In the genomic region with DNA sequence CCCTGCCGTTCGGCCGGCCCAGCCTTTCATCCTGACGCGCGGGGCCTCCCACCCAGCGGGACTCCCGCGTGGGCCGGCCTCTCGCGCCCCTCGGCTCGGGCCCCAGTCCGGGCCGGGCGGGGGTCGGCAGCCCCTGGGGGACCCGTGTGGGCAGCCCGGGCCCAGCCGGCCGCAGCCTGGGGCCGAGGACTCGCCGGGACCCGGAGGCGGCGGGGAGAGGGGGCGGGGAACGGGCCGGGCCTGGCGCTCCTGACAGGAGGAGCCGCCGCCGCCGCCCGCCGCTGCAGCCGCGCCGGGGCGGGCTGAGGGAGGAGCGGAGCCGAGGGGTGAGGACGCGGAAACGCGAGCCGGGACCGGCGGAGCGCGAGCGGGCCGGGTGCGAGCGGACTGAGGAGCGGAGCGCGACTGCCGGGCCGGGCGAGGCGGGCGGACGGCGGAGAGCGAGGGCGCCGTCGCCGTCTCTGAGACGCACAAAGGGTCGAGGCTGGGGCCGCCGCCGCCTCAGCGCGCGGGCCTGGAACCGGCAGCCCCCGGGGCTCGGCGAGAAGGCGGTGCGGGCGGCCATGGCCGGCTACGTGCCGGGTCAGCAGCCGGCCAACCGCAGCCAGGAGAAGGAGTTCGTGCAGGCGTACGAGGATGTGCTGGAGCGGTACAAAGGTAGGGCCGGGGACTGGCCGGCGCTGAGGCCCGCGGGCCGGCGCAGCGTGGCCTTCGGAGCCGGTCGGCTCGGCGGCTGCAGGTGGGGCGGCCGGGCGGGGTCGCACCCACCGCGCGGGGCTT, we compare ENCODE assay signal across 1 cellular context.
A peak's percentile ranks its signal among the peaks of the same experiment; 100 is the strongest.
TF ChIP-seq lines count a peak whose summit lies in the region.

No MANE protein-coding gene starts in this region.

TF ChIP-seq in K562, 482 proteins besides CTCF, POLR2A, EP300 and RAD21 (continued from another document and continues in another):
- TF ChIP-seq, protein P1, sequence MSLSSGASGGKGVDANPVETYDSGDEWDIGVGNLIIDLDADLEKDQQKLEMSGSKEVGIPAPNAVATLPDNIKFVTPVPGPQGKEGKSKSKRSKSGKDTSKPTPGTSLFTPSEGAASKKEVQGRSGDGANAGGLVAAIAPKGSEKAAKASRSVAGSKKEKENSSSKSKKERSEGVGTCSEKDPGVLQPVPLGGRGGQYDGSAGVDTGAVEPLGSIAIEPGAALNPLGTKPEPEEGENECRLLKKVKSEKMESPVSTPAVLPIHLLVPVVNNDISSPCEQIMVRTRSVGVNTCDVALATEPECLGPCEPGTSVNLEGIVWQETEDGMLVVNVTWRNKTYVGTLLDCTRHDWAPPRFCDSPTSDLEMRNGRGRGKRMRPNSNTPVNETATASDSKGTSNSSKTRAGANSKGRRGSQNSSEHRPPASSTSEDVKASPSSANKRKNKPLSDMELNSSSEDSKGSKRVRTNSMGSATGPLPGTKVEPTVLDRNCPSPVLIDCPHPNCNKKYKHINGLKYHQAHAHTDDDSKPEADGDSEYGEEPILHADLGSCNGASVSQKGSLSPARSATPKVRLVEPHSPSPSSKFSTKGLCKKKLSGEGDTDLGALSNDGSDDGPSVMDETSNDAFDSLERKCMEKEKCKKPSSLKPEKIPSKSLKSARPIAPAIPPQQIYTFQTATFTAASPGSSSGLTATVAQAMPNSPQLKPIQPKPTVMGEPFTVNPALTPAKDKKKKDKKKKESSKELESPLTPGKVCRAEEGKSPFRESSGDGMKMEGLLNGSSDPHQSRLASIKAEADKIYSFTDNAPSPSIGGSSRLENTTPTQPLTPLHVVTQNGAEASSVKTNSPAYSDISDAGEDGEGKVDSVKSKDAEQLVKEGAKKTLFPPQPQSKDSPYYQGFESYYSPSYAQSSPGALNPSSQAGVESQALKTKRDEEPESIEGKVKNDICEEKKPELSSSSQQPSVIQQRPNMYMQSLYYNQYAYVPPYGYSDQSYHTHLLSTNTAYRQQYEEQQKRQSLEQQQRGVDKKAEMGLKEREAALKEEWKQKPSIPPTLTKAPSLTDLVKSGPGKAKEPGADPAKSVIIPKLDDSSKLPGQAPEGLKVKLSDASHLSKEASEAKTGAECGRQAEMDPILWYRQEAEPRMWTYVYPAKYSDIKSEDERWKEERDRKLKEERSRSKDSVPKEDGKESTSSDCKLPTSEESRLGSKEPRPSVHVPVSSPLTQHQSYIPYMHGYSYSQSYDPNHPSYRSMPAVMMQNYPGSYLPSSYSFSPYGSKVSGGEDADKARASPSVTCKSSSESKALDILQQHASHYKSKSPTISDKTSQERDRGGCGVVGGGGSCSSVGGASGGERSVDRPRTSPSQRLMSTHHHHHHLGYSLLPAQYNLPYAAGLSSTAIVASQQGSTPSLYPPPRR (CRISPR knock-in tag; IDR thresholded peaks at IDR 0.05; ENCODE audit: borderline replicate concordance): no peak
- TF ChIP-seq NFE2L1 (tag; IDR thresholded peaks at IDR 0.05; ENCODE audit: borderline replicate concordance, low read depth): no peak
- no peak for TF ChIP-seq NR2C1 (IDR thresholded peaks at IDR 0.05)
- TF ChIP-seq NR2C1 (tag; IDR thresholded peaks at IDR 0.05): no peak
- TF ChIP-seq, protein P2, sequence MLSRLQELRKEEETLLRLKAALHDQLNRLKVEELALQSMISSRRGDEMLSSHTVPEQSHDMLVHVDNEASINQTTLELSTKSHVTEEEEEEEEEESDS (CRISPR knock-in tag; IDR thresholded peaks at IDR 0.05): no peak
- no peak for TF ChIP-seq BCOR (IDR thresholded peaks at IDR 0.05)
- TF ChIP-seq ZNF707 (CRISPR knock-in tag; conservative IDR thresholded peaks at IDR 0.05): no peak
- TF ChIP-seq HCFC1 (IDR thresholded peaks at IDR 0.05; ENCODE audit: low read depth, low read length): no peak
- TF ChIP-seq, protein P3, sequence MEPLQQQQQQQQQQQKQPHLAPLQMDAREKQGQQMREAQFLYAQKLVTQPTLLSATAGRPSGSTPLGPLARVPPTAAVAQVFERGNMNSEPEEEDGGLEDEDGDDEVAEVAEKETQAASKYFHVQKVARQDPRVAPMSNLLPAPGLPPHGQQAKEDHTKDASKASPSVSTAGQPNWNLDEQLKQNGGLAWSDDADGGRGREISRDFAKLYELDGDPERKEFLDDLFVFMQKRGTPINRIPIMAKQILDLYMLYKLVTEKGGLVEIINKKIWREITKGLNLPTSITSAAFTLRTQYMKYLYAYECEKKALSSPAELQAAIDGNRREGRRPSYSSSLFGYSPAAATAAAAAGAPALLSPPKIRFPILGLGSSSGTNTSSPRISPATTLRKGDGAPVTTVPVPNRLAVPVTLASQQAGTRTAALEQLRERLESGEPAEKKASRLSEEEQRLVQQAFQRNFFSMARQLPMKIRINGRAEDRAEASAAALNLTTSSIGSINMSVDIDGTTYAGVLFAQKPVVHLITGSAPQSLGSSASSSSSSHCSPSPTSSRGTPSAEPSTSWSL (CRISPR knock-in tag; IDR thresholded peaks at IDR 0.05; ENCODE audit: borderline replicate concordance): no peak
- TF ChIP-seq CBX1 (IDR thresholded peaks at IDR 0.05; ENCODE audit: low read depth): no peak
- TF ChIP-seq, protein P4, sequence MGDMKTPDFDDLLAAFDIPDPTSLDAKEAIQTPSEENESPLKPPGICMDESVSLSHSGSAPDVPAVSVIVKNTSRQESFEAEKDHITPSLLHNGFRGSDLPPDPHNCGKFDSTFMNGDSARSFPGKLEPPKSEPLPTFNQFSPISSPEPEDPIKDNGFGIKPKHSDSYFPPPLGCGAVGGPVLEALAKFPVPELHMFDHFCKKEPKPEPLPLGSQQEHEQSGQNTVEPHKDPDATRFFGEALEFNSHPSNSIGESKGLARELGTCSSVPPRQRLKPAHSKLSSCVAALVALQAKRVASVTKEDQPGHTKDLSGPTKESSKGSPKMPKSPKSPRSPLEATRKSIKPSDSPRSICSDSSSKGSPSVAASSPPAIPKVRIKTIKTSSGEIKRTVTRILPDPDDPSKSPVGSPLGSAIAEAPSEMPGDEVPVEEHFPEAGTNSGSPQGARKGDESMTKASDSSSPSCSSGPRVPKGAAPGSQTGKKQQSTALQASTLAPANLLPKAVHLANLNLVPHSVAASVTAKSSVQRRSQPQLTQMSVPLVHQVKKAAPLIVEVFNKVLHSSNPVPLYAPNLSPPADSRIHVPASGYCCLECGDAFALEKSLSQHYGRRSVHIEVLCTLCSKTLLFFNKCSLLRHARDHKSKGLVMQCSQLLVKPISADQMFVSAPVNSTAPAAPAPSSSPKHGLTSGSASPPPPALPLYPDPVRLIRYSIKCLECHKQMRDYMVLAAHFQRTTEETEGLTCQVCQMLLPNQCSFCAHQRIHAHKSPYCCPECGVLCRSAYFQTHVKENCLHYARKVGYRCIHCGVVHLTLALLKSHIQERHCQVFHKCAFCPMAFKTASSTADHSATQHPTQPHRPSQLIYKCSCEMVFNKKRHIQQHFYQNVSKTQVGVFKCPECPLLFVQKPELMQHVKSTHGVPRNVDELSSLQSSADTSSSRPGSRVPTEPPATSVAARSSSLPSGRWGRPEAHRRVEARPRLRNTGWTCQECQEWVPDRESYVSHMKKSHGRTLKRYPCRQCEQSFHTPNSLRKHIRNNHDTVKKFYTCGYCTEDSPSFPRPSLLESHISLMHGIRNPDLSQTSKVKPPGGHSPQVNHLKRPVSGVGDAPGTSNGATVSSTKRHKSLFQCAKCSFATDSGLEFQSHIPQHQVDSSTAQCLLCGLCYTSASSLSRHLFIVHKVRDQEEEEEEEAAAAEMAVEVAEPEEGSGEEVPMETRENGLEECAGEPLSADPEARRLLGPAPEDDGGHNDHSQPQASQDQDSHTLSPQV (IDR thresholded peaks at IDR 0.05): peak; percentile 72
- TF ChIP-seq, protein P5, sequence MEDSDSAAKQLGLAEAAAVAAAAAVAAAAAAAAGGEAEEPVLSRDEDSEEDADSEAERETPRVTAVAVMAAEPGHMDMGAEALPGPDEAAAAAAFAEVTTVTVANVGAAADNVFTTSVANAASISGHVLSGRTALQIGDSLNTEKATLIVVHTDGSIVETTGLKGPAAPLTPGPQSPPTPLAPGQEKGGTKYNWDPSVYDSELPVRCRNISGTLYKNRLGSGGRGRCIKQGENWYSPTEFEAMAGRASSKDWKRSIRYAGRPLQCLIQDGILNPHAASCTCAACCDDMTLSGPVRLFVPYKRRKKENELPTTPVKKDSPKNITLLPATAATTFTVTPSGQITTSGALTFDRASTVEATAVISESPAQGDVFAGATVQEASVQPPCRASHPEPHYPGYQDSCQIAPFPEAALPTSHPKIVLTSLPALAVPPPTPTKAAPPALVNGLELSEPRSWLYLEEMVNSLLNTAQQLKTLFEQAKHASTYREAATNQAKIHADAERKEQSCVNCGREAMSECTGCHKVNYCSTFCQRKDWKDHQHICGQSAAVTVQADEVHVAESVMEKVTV (CRISPR knock-in tag; IDR thresholded peaks at IDR 0.05): no peak
- TF ChIP-seq, protein P6, sequence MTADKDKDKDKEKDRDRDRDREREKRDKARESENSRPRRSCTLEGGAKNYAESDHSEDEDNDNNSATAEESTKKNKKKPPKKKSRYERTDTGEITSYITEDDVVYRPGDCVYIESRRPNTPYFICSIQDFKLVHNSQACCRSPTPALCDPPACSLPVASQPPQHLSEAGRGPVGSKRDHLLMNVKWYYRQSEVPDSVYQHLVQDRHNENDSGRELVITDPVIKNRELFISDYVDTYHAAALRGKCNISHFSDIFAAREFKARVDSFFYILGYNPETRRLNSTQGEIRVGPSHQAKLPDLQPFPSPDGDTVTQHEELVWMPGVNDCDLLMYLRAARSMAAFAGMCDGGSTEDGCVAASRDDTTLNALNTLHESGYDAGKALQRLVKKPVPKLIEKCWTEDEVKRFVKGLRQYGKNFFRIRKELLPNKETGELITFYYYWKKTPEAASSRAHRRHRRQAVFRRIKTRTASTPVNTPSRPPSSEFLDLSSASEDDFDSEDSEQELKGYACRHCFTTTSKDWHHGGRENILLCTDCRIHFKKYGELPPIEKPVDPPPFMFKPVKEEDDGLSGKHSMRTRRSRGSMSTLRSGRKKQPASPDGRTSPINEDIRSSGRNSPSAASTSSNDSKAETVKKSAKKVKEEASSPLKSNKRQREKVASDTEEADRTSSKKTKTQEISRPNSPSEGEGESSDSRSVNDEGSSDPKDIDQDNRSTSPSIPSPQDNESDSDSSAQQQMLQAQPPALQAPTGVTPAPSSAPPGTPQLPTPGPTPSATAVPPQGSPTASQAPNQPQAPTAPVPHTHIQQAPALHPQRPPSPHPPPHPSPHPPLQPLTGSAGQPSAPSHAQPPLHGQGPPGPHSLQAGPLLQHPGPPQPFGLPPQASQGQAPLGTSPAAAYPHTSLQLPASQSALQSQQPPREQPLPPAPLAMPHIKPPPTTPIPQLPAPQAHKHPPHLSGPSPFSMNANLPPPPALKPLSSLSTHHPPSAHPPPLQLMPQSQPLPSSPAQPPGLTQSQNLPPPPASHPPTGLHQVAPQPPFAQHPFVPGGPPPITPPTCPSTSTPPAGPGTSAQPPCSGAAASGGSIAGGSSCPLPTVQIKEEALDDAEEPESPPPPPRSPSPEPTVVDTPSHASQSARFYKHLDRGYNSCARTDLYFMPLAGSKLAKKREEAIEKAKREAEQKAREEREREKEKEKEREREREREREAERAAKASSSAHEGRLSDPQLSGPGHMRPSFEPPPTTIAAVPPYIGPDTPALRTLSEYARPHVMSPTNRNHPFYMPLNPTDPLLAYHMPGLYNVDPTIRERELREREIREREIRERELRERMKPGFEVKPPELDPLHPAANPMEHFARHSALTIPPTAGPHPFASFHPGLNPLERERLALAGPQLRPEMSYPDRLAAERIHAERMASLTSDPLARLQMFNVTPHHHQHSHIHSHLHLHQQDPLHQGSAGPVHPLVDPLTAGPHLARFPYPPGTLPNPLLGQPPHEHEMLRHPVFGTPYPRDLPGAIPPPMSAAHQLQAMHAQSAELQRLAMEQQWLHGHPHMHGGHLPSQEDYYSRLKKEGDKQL (CRISPR knock-in tag; IDR thresholded peaks at IDR 0.05; ENCODE audit: borderline replicate concordance): no peak
- no peak for TF ChIP-seq POLR2H (tag; IDR thresholded peaks at IDR 0.05; ENCODE audit: low read depth)
- TF ChIP-seq SNIP1 (IDR thresholded peaks at IDR 0.05; ENCODE audit: low read depth): no peak
- no peak for TF ChIP-seq PML (IDR thresholded peaks at IDR 0.05; ENCODE audit: low read length)
- TF ChIP-seq SRSF7 (optimal IDR thresholded peaks at IDR 0.05; ENCODE audit: low read depth, low read length): no peak
- TF ChIP-seq CBX8 (IDR thresholded peaks at IDR 0.05; ENCODE audit: borderline replicate concordance, extremely low read depth, low read depth, low read length, poor library complexity, severe bottlenecking): no peak
- TF ChIP-seq NFE2 (IDR thresholded peaks at IDR 0.05; ENCODE audit: low read depth): no peak
- TF ChIP-seq BDP1 (IDR thresholded peaks at IDR 0.05; ENCODE audit: insufficient read depth, insufficient read length): no peak
- TF ChIP-seq HMG20B (CRISPR knock-in tag; IDR thresholded peaks at IDR 0.05): no peak
- TF ChIP-seq TAF7 (tag; IDR thresholded peaks at IDR 0.05): no peak
- TF ChIP-seq, protein P7, sequence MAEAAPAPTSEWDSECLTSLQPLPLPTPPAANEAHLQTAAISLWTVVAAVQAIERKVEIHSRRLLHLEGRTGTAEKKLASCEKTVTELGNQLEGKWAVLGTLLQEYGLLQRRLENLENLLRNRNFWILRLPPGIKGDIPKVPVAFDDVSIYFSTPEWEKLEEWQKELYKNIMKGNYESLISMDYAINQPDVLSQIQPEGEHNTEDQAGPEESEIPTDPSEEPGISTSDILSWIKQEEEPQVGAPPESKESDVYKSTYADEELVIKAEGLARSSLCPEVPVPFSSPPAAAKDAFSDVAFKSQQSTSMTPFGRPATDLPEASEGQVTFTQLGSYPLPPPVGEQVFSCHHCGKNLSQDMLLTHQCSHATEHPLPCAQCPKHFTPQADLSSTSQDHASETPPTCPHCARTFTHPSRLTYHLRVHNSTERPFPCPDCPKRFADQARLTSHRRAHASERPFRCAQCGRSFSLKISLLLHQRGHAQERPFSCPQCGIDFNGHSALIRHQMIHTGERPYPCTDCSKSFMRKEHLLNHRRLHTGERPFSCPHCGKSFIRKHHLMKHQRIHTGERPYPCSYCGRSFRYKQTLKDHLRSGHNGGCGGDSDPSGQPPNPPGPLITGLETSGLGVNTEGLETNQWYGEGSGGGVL (CRISPR knock-in tag; IDR thresholded peaks at IDR 0.05): no peak
- TF ChIP-seq, protein P8, sequence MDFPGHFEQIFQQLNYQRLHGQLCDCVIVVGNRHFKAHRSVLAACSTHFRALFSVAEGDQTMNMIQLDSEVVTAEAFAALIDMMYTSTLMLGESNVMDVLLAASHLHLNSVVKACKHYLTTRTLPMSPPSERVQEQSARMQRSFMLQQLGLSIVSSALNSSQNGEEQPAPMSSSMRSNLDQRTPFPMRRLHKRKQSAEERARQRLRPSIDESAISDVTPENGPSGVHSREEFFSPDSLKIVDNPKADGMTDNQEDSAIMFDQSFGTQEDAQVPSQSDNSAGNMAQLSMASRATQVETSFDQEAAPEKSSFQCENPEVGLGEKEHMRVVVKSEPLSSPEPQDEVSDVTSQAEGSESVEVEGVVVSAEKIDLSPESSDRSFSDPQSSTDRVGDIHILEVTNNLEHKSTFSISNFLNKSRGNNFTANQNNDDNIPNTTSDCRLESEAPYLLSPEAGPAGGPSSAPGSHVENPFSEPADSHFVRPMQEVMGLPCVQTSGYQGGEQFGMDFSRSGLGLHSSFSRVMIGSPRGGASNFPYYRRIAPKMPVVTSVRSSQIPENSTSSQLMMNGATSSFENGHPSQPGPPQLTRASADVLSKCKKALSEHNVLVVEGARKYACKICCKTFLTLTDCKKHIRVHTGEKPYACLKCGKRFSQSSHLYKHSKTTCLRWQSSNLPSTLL (IDR thresholded peaks at IDR 0.05): no peak
- TF ChIP-seq, protein P9, sequence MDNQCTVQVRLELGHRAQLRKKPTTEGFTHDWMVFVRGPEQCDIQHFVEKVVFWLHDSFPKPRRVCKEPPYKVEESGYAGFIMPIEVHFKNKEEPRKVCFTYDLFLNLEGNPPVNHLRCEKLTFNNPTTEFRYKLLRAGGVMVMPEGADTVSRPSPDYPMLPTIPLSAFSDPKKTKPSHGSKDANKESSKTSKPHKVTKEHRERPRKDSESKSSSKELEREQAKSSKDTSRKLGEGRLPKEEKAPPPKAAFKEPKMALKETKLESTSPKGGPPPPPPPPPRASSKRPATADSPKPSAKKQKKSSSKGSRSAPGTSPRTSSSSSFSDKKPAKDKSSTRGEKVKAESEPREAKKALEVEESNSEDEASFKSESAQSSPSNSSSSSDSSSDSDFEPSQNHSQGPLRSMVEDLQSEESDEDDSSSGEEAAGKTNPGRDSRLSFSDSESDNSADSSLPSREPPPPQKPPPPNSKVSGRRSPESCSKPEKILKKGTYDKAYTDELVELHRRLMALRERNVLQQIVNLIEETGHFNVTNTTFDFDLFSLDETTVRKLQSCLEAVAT (IDR thresholded peaks at IDR 0.05): no peak
- TF ChIP-seq L3MBTL2 (IDR thresholded peaks at IDR 0.05): peak; percentile 63
- no peak for TF ChIP-seq ZNF436 (CRISPR knock-in tag; IDR thresholded peaks at IDR 0.05)
